Comparison of ENCODE assay signal across 38 cellular contexts in genomic region chr12:110702081-110702480, GRCh38.
"Had no signal": no experiment of that assay in that cellular context is flagged by ENCODE, and none has a peak within 500 bp of the region (broad histone marks: within the 10 kb centered on the region; RNA-seq: fewer than 3 reads in every experiment).

No MANE protein-coding gene starts in this region.

- H3K9me3 ChIP-seq: adrenal gland, ascending aorta, body of pancreas, breast epithelium had no signal

- H3K4me1 ChIP-seq: breast epithelium had no signal

- H3K27me3 ChIP-seq: adrenal gland, ascending aorta, body of pancreas, brain microvascular endothelial cell, breast epithelium, cardiac muscle cell had no signal

- H3K4me3 ChIP-seq: adrenal gland, ascending aorta, body of pancreas, breast epithelium, cardiac muscle cell had no signal

- H3K9me3 Mint-ChIP-seq: activated naive CD4-positive, alpha-beta T cell treated with anti-CD3 and anti-CD28 coated beads for 36 hours; activated naive CD4-positive, alpha-beta T cell treated with anti-CD3 and anti-CD28 coated beads, Interleukin-2, amount 10 ng/mL, durations not matched to agents 7 days and 5 days; activated naive CD4-positive, alpha-beta T cell treated with anti-CD3 and anti-CD28 coated beads, Interleukin-2, amount 50 U/mL, for 24 hours; activated naive CD4-positive, alpha-beta T cell treated with anti-CD3 and anti-CD28 coated beads, Interleukin-2, amount 50 U/mL, for 72 hours; activated naive CD8-positive, alpha-beta T cell treated with anti-CD3 and anti-CD28 coated beads for 36 hours; activated naive CD8-positive, alpha-beta T cell treated with anti-CD3 and anti-CD28 coated beads, Interleukin-2, amount 10 ng/mL, durations not matched to agents 7 days and 5 days; activated naive CD8-positive, alpha-beta T cell treated with anti-CD3 and anti-CD28 coated beads, Interleukin-2, amount 50 U/mL, for 24 hours; activated T-cell treated with anti-CD3 and anti-CD28 coated beads, Interleukin-2, amount 50 U/mL, for 24 hours; activated T-cell treated with anti-CD3 and anti-CD28 coated beads, Interleukin-2, amount 50 U/mL, for 4 hours; activated T-cell treated with anti-CD3 and anti-CD28 coated beads, Interleukin-2, amount 50 U/mL, for 72 hours; activated T-helper 1 cell treated with anti-CD3 and anti-CD28 coated beads, Interleukin-12 subunit alpha, Interleukin-12 subunit beta, Interleukin-2, Interleukin-4 antibody, amounts not matched to agents 30 ng/mL and 10 ng/mL and 1 ng/mL, durations not matched to agents 14 hours and 24 hours and 36 hours; activated T-helper 17 cell treated with anti-CD3 and anti-CD28 coated beads, Interleukin-2, amount 50 U/mL, for 72 hours; activated T-helper 2 cell treated with anti-CD3 and anti-CD28 coated beads, Interferon-gamma antibody, Interleukin-2, Interleukin-4, amounts not matched to agents 10 μg/mL and 5 μg/mL and 100 μg/mL, durations not matched to agents 14 hours and 24 hours and 36 hours; brain; central memory CD8-positive, alpha-beta T cell had no signal

- H3K36me3 Mint-ChIP-seq: activated naive CD4-positive, alpha-beta T cell treated with anti-CD3 and anti-CD28 coated beads, Interleukin-2, amount 10 ng/mL, durations not matched to agents 7 days and 5 days; activated naive CD4-positive, alpha-beta T cell treated with anti-CD3 and anti-CD28 coated beads, Interleukin-2, amount 50 U/mL, for 24 hours; activated naive CD4-positive, alpha-beta T cell treated with anti-CD3 and anti-CD28 coated beads, Interleukin-2, amount 50 U/mL, for 72 hours; activated naive CD8-positive, alpha-beta T cell; activated naive CD8-positive, alpha-beta T cell treated with anti-CD3 and anti-CD28 coated beads for 36 hours; activated naive CD8-positive, alpha-beta T cell treated with anti-CD3 and anti-CD28 coated beads, Interleukin-2, amount 10 ng/mL, durations not matched to agents 7 days and 5 days; brain had no signal

- DNase-seq: activated effector memory CD4-positive, alpha-beta T cell treated with anti-CD3 and anti-CD28 coated beads, Interleukin-2, amount 50 U/mL, for 16 hours; activated effector memory CD4-positive, alpha-beta T cell treated with Interleukin-2 at 50 U/mL for 16 hours; activated gamma-delta T cell; activated gamma-delta T cell treated with Interleukin-2 at 50 U/mL for 16 hours; activated naive CD4-positive, alpha-beta T cell; activated naive CD4-positive, alpha-beta T cell treated with anti-CD3 and anti-CD28 coated beads for 36 hours; activated naive CD4-positive, alpha-beta T cell treated with anti-CD3 and anti-CD28 coated beads, Interleukin-2, amount 10 ng/mL, durations not matched to agents 7 days and 5 days; activated naive CD4-positive, alpha-beta T cell treated with anti-CD3 and anti-CD28 coated beads, Interleukin-2, amount 50 U/mL, for 16 hours; activated naive CD4-positive, alpha-beta T cell treated with Interleukin-2 at 50 U/mL for 16 hours; activated naive CD8-positive, alpha-beta T cell treated with anti-CD3 and anti-CD28 coated beads for 36 hours; activated naive CD8-positive, alpha-beta T cell treated with anti-CD3 and anti-CD28 coated beads, Interleukin-2, amount 10 ng/mL, durations not matched to agents 7 days and 5 days; activated naive CD8-positive, alpha-beta T cell treated with anti-CD3 and anti-CD28 coated beads, Interleukin-2, amount 50 U/mL, for 24 hours; activated T-cell treated with anti-CD3 and anti-CD28 coated beads for 4 hours; activated T-cell treated with anti-CD3 and anti-CD28 coated beads, Interleukin-2, amount 50 U/mL, for 1 hour; activated T-cell treated with anti-CD3 and anti-CD28 coated beads, Interleukin-2, amount 50 U/mL, for 24 hours; activated T-cell treated with anti-CD3 and anti-CD28 coated beads, Interleukin-2, amount 50 U/mL, for 4 hours; activated T-cell treated with anti-CD3 and anti-CD28 coated beads, Interleukin-2, amount 50 U/mL, for 48 hours; activated T-cell treated with anti-CD3 and anti-CD28 coated beads, Interleukin-2, amount 50 U/mL, for 72 hours; adrenal gland; amniotic stem cell; amygdala; anterior cingulate cortex; aorta; body of pancreas; brain microvascular endothelial cell; caudate nucleus; central memory CD4-positive, alpha-beta T cell had no signal

- H3K27me3 Mint-ChIP-seq: activated naive CD4-positive, alpha-beta T cell treated with anti-CD3 and anti-CD28 coated beads, Interleukin-2, amount 10 ng/mL, durations not matched to agents 7 days and 5 days; activated naive CD4-positive, alpha-beta T cell treated with anti-CD3 and anti-CD28 coated beads, Interleukin-2, amount 50 U/mL, for 24 hours; activated naive CD8-positive, alpha-beta T cell; activated naive CD8-positive, alpha-beta T cell treated with anti-CD3 and anti-CD28 coated beads for 36 hours; activated naive CD8-positive, alpha-beta T cell treated with anti-CD3 and anti-CD28 coated beads, Interleukin-2, amount 50 U/mL, for 24 hours; activated T-cell treated with anti-CD3 and anti-CD28 coated beads, Interleukin-2, amount 50 U/mL, for 24 hours; activated T-helper 17 cell treated with anti-CD3 and anti-CD28 coated beads, Interleukin-2, amount 50 U/mL, for 72 hours; central memory CD8-positive, alpha-beta T cell had no signal

- ATAC-seq: activated naive CD4-positive, alpha-beta T cell treated with anti-CD3 and anti-CD28 coated beads, Interleukin-2, amount 50 U/mL, for 72 hours; activated naive CD8-positive, alpha-beta T cell treated with anti-CD3 and anti-CD28 coated beads, Interleukin-2, amount 50 U/mL, for 24 hours; activated T-cell treated with anti-CD3 and anti-CD28 coated beads, Interleukin-2, amount 50 U/mL, for 4 hours; activated T-cell treated with anti-CD3 and anti-CD28 coated beads, Interleukin-2, amount 50 U/mL, for 72 hours; activated T-helper 17 cell treated with anti-CD3 and anti-CD28 coated beads, Interleukin-2, amount 50 U/mL, for 72 hours; body of pancreas had no signal

- H3K36me3 ChIP-seq: adrenal gland, ascending aorta, brain microvascular endothelial cell, breast epithelium, cardiac muscle cell had no signal

- H3K27ac ChIP-seq: adrenal gland, ascending aorta, body of pancreas, brain microvascular endothelial cell, breast epithelium, cardiac muscle cell had no signal

- H3K4me3 Mint-ChIP-seq: activated naive CD4-positive, alpha-beta T cell treated with anti-CD3 and anti-CD28 coated beads for 36 hours; activated naive CD4-positive, alpha-beta T cell treated with anti-CD3 and anti-CD28 coated beads, Interleukin-2, amount 10 ng/mL, durations not matched to agents 7 days and 5 days; activated naive CD4-positive, alpha-beta T cell treated with anti-CD3 and anti-CD28 coated beads, Interleukin-2, amount 50 U/mL, for 24 hours; activated naive CD8-positive, alpha-beta T cell; activated naive CD8-positive, alpha-beta T cell treated with anti-CD3 and anti-CD28 coated beads for 36 hours; activated naive CD8-positive, alpha-beta T cell treated with anti-CD3 and anti-CD28 coated beads, Interleukin-2, amount 10 ng/mL, durations not matched to agents 7 days and 5 days; activated naive CD8-positive, alpha-beta T cell treated with anti-CD3 and anti-CD28 coated beads, Interleukin-2, amount 50 U/mL, for 24 hours; activated T-cell treated with anti-CD3 and anti-CD28 coated beads, Interleukin-2, amount 50 U/mL, for 24 hours; activated T-cell treated with anti-CD3 and anti-CD28 coated beads, Interleukin-2, amount 50 U/mL, for 4 hours; activated T-cell treated with anti-CD3 and anti-CD28 coated beads, Interleukin-2, amount 50 U/mL, for 72 hours; activated T-helper 1 cell treated with anti-CD3 and anti-CD28 coated beads, Interleukin-12 subunit alpha, Interleukin-12 subunit beta, Interleukin-2, Interleukin-4 antibody, amounts not matched to agents 30 ng/mL and 10 ng/mL and 1 ng/mL, durations not matched to agents 14 hours and 24 hours and 36 hours; activated T-helper 17 cell treated with anti-CD3 and anti-CD28 coated beads, Interleukin-2, amount 50 U/mL, for 72 hours; brain; central memory CD8-positive, alpha-beta T cell had no signal

- H3K27ac Mint-ChIP-seq: activated naive CD4-positive, alpha-beta T cell treated with anti-CD3 and anti-CD28 coated beads for 36 hours; activated naive CD4-positive, alpha-beta T cell treated with anti-CD3 and anti-CD28 coated beads, Interleukin-2, amount 10 ng/mL, durations not matched to agents 7 days and 5 days; activated naive CD4-positive, alpha-beta T cell treated with anti-CD3 and anti-CD28 coated beads, Interleukin-2, amount 50 U/mL, for 24 hours; activated naive CD4-positive, alpha-beta T cell treated with anti-CD3 and anti-CD28 coated beads, Interleukin-2, amount 50 U/mL, for 72 hours; activated naive CD8-positive, alpha-beta T cell; activated naive CD8-positive, alpha-beta T cell treated with anti-CD3 and anti-CD28 coated beads for 36 hours; activated naive CD8-positive, alpha-beta T cell treated with anti-CD3 and anti-CD28 coated beads, Interleukin-2, amount 10 ng/mL, durations not matched to agents 7 days and 5 days; activated naive CD8-positive, alpha-beta T cell treated with anti-CD3 and anti-CD28 coated beads, Interleukin-2, amount 50 U/mL, for 24 hours; activated T-cell treated with anti-CD3 and anti-CD28 coated beads, Interleukin-2, amount 50 U/mL, for 24 hours; activated T-cell treated with anti-CD3 and anti-CD28 coated beads, Interleukin-2, amount 50 U/mL, for 72 hours; activated T-helper 1 cell treated with anti-CD3 and anti-CD28 coated beads, Interleukin-12 subunit alpha, Interleukin-12 subunit beta, Interleukin-2, Interleukin-4 antibody, amounts not matched to agents 30 ng/mL and 10 ng/mL and 1 ng/mL, durations not matched to agents 14 hours and 24 hours and 36 hours; activated T-helper 17 cell treated with anti-CD3 and anti-CD28 coated beads, Interleukin-2, amount 50 U/mL, for 72 hours; activated T-helper 2 cell treated with anti-CD3 and anti-CD28 coated beads, Interferon-gamma antibody, Interleukin-2, Interleukin-4, amounts not matched to agents 10 μg/mL and 5 μg/mL and 100 μg/mL, durations not matched to agents 14 hours and 24 hours and 36 hours; brain had no signal

- H3K4me1 Mint-ChIP-seq: activated T-helper 17 cell treated with anti-CD3 and anti-CD28 coated beads, Interleukin-2, amount 50 U/mL, for 72 hours had no signal
